Comparison of ENCODE assay signal across 24 cellular contexts in the genomic region with DNA sequence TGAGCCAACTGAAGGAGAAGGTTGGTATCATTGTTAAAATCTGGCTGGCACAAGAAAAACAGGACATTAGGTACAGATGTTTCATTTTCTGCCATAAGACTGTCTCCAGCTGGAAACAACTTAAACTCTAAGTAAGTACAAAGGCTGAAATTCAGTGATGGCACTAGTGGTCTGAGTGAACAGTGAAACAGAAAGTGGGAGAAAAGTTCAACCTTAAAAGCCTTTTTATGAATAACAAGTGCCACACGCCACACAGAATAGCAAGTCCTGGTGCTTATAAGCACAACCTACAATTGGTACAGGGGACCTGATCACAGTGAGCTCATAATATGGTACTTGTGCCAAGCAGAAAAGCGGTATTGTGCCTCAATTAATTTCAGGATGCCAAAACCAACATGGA.
"Had no signal": no experiment of that assay in that cellular context is flagged by ENCODE, and none has a peak within 500 bp of the region (broad histone marks: within the 10 kb centered on the region; RNA-seq: fewer than 3 reads in every experiment).

No MANE protein-coding gene starts in this region.

- ATAC-seq: activated CD8-positive, alpha-beta T cell treated with anti-CD3 and anti-CD28 coated beads, Interleukin-2, amount 10 ng/mL, durations not matched to agents 7 days and 5 days; SK-N-SH treated with all-trans-retinoic acid at 6 μM for 48 hours had no signal

- DNase-seq: activated CD4-positive, alpha-beta T cell treated with anti-CD3 and anti-CD28 coated beads for 48 hours; activated CD4-positive, alpha-beta T cell treated with anti-CD3 and anti-CD28 coated beads, Interleukin-2, amount 50 U/mL, for 4 hours; activated CD4-positive, CD25-positive, alpha-beta regulatory T cell treated with anti-CD3 and anti-CD28 coated beads, Interleukin-2, amount 50 U/mL, for 72 hours; activated CD8-positive, alpha-beta memory T cell treated with anti-CD3 and anti-CD28 coated beads, Interleukin-2, amount 50 U/mL, for 48 hours; activated CD8-positive, alpha-beta T cell treated with anti-CD3 and anti-CD28 coated beads, Interleukin-2, amount 10 ng/mL, durations not matched to agents 7 days and 5 days; activated T-cell treated with anti-CD3 and anti-CD28 coated beads, Interleukin-2, amount 50 U/mL, for 1 hour; Karpas-422; NCI-H1105 treated with DMSO at 0.1 percent for 48 hours; NCI-H146; NCI-H187 treated with DMSO at 0.1 percent for 48 hours; NCI-H2171; NCI-H2227 treated with DMSO at 0.1 percent for 48 hours; NCI-H526; NCI-H774; Peyer's patch; SHP77; SW 1271 had no signal

- H3K4me1 Mint-ChIP-seq: brain; central memory CD8-positive, alpha-beta T cell had no signal

- H3K4me3 Mint-ChIP-seq: activated CD8-positive, alpha-beta T cell treated with anti-CD3 and anti-CD28 coated beads, Interleukin-2, amount 10 ng/mL, durations not matched to agents 7 days and 5 days; activated naive CD4-positive, alpha-beta T cell treated with anti-CD3 and anti-CD28 coated beads, Interleukin-2, amount 50 U/mL, for 24 hours; brain; central memory CD8-positive, alpha-beta T cell; T-helper 1 cell treated with Interleukin-12 subunit alpha and Interleukin-12 subunit beta and Interleukin-4 antibody, amounts not matched to agents 30 μg/mL and 1 μg/mL, for 36 hours had no signal

- H3K27ac Mint-ChIP-seq: activated CD8-positive, alpha-beta T cell treated with anti-CD3 and anti-CD28 coated beads, Interleukin-2, amount 10 ng/mL, durations not matched to agents 7 days and 5 days; activated naive CD4-positive, alpha-beta T cell treated with anti-CD3 and anti-CD28 coated beads, Interleukin-2, amount 50 U/mL, for 24 hours; brain; T-helper 1 cell treated with Interleukin-12 subunit alpha and Interleukin-12 subunit beta and Interleukin-4 antibody, amounts not matched to agents 30 μg/mL and 1 μg/mL, for 36 hours had no signal

- H3K9me3 Mint-ChIP-seq: central memory CD8-positive, alpha-beta T cell had no signal

- H3K27ac ChIP-seq: ascending aorta, Peyer's patch, SJSA1 had no signal

- H3K4me3 ChIP-seq: ascending aorta, Peyer's patch, SJSA1 had no signal

- H3K36me3 ChIP-seq: Peyer's patch, SJSA1 had no signal

- H3K27me3 Mint-ChIP-seq: activated naive CD4-positive, alpha-beta T cell treated with anti-CD3 and anti-CD28 coated beads, Interleukin-2, amount 50 U/mL, for 24 hours; brain; central memory CD8-positive, alpha-beta T cell had no signal

- H3K4me1 ChIP-seq: Peyer's patch, SJSA1 had no signal

- H3K27me3 ChIP-seq: ascending aorta, Peyer's patch, SJSA1 had no signal

- H3K9me3 ChIP-seq: Peyer's patch, SJSA1 had no signal
